Comparison of ENCODE assay signal across 8 cellular contexts in genomic region chr19:2049741-2050348, GRCh38. TPM values are rescaled to one million over a fixed set of nuclear protein-coding genes. Genes with fewer than 3 reads are reported as not detected.
A peak's percentile ranks its signal among the peaks of the same experiment; 100 is the strongest.
DNase-seq lines count a peak whose midpoint lies in the region; ATAC-seq, FAIRE-seq and TF ChIP-seq lines count a peak whose summit lies in the region.

No MANE protein-coding gene starts in this region.

- no peak for DNase-seq in BJ (ENCODE audit: low read depth)
- DNase-seq in GM20000 (ENCODE audit: low spot score) = peak; percentile 77
- peak; percentile 66 for DNase-seq in NCI-H146 (lab: John Stamatoyannopoulos, UW)
- DNase-seq in dermis blood vessel endothelial cell = peak; percentile 64
- peak; percentile 75 for DNase-seq in HepG2 (ENCODE audit: low spot score)
- DNase-seq in stimulated activated CD4-positive, alpha-beta T cell treated with anti-CD3 and anti-CD28 coated beads, Interleukin-4, amount 100 ng/mL, for 24 hours = peak; percentile 62
- no peak for DNase-seq in NCI-H2171 (lab: John Stamatoyannopoulos, UW)

- no peaks in the 10 kb centered on the region for H3K9me3 ChIP-seq in HepG2 (ENCODE audit: low read length)

- TF ChIP-seq POLR2A in HepG2 (IDR thresholded peaks at IDR 0.05; ENCODE audit: insufficient read depth in 1 of 2, low read depth in 2 of 2, low read length in 2 of 2) = no peak

- TF ChIP-seq EP300 in HepG2 (IDR thresholded peaks at IDR 0.05; ENCODE audit: low read depth in 2 of 2, low read length in 2 of 2) (0 out of 4 replicates have a peak, but pooled peaks of 1 of the 2 experiments have one; percentile 14), HepG2 (CRISPR knock-in tag; IDR thresholded peaks at IDR 0.05; ENCODE audit: borderline replicate concordance) (no peak)

- H3K36me3 ChIP-seq in BJ (ENCODE audit: control insufficient read depth, insufficient read depth, low read length) (peaks cover 23% of the 10 kb centered on the region), HepG2 (replicated peaks in 1 of 2; ENCODE audit: control insufficient read depth in 1 of 2, insufficient read depth in 2 of 2, low read length in 2 of 2) (peaks cover 6 to 18% of the 10 kb centered on the region in 2 experiments)

- peaks cover 34% of the 10 kb centered on the region for H3K79me2 ChIP-seq in HepG2 (ENCODE audit: insufficient read depth, low read length)

- peak overlapping the region; percentile 93 for H3K4me3 ChIP-seq in BJ (ENCODE audit: low read depth, low read length)
- peak overlapping the region; percentile 92 to 94 (median 93) for H3K4me3 ChIP-seq in HepG2 (replicated peaks in 1 of 3; ENCODE audit: insufficient read depth in 1 of 3, low read depth in 2 of 3, low read length in 3 of 3)

- TF ChIP-seq CTCF in BJ (IDR thresholded peaks at IDR 0.05; ENCODE audit: insufficient read depth, low read depth, low read length) = no peak
- TF ChIP-seq CTCF in GM20000 (IDR thresholded peaks at IDR 0.05; ENCODE audit: extremely low read depth, missing control alignments) = no peak
- TF ChIP-seq CTCF in HepG2 (CRISPR knock-in tag; IDR thresholded peaks at IDR 0.05) = no peak

- H3K9ac ChIP-seq in HepG2 (ENCODE audit: insufficient read depth, low read depth, low read length) = peak overlapping the region; percentile 86

- H3K4me2 ChIP-seq in HepG2 (ENCODE audit: low read depth, low read length) = peak overlapping the region; percentile 88

- POLR2A ChIA-PET in BJ (lab: Charles Lee) = no interaction called here
- POLR2A ChIA-PET in HepG2 (lab: Yijun Ruan, JAX) = interaction anchor here (1.9 to 2.4 kb wide), 6 partner anchors 9 to 34 kb away, joined by 6 to 26 read pairs (median 8); partner anchors contain the start of gene BTBD2

- TF ChIP-seq RAD21 in HepG2 (CRISPR knock-in tag; IDR thresholded peaks at IDR 0.05) = no peak

- intact Hi-C loops in HepG2 (cut with micrococcal nuclease; ENCODE audit: unreplicated experiment) = no loop called here

- peaks cover 66% of the 10 kb centered on the region for H3K4me1 ChIP-seq in HepG2 (ENCODE audit: insufficient read depth, low read length)

- ATAC-seq in activated CD4-positive, CD25-positive, alpha-beta regulatory T cell treated with anti-CD3 and anti-CD28 coated beads, Interleukin-2, amount 50 U/mL, for 24 hours = peak; percentile 25 to 37
- peak; percentile 28 for ATAC-seq in HepG2

- BruUV-seq in HepG2 (replicated peaks; lab: Mats Ljungman, UMichigan) = TSS peak; percentile 72

- CTCF ChIA-PET in BJ (lab: Yijun Ruan, JAX) (no interaction called here), HepG2 (lab: Yijun Ruan, JAX; ENCODE audit: low intra/inter-chr PET ratio, low total read pairs) (no interaction called here)

- H2AFZ ChIP-seq in HepG2 (ENCODE audit: low read length) = no peak overlapping the region

- H4K20me1 ChIP-seq in HepG2 (ENCODE audit: insufficient read depth, low read length) = peaks cover 42% of the 10 kb centered on the region

- H3K27ac ChIP-seq in HepG2 (ENCODE audit: extremely low read length, insufficient read depth, low read length) = peak overlapping the region; percentile 63

- FAIRE-seq in HepG2 (lab: Jason Lieb, UNC) = peak; percentile 66

- H3K27me3 ChIP-seq in BJ (ENCODE audit: control insufficient read depth, insufficient read depth, low read length) = no peaks in the 10 kb centered on the region
- no peaks in the 10 kb centered on the region for H3K27me3 ChIP-seq in HepG2 (ENCODE audit: control insufficient read depth in 1 of 2, insufficient read depth in 2 of 2, low read length in 2 of 2)

- 0% methylated on average over 13 of the region's 16 CpGs for WGBS in HepG2 (ENCODE audit: low lambda C conversion rate)

- in situ Hi-C loops in HepG2 (cut with HindIII; ENCODE audit: extremely low pct_ligation_motif_present, low pct_unique_long_range_greater_than_20kb) = no loop called here

RNA-seq across cellular contexts. Expression of gene MKNK2, which starts 1.2 kb away (rescaled TPM):
- polyA plus RNA-seq in BJ (2011; rRNA removed) (71.9 and 108 TPM in 2 replicates), HepG2 (2011; rRNA removed) (112 and 129 TPM in 2 replicates)
- 93.7 and 119 TPM in 2 replicates for polyA minus RNA-seq in BJ (2011; rRNA and poly(A)+ RNA removed)
- total RNA-seq in dermis blood vessel endothelial cell (147 and 289 TPM in 2 replicates), HepG2 (2016; rRNA removed; fragmentation: Illumina TruSeq; extraction: Trizol) (35.5 and 44.9 TPM in 2 replicates)
- total RNA-seq in HepG2 (2016; cell fraction: cytosol; rRNA removed; fragmentation: Illumina TruSeq; extraction: Trizol; ENCODE audit: low read depth) = 52.3 and 57.0 TPM in 2 replicates
- total RNA-seq in HepG2 (2016; cell fraction: insoluble cytoplasmic fraction; rRNA removed; fragmentation: Illumina TruSeq; extraction: Trizol) = 30.7 and 45.2 TPM in 2 replicates
- 90.7 and 98.8 TPM in 2 replicates for total RNA-seq in HepG2 (2016; cell fraction: membrane; rRNA removed; fragmentation: Illumina TruSeq; extraction: Trizol)
- total RNA-seq in HepG2 (2016; cell fraction: nucleus; rRNA removed; fragmentation: Illumina TruSeq; extraction: Trizol) = 29.7 and 31.4 TPM in 2 replicates
- 75.6 and 125 TPM in 2 replicates for polyA plus RNA-seq in HepG2 (2011; cell fraction: cytosol; rRNA removed)
- 253 and 307 TPM in 2 replicates for polyA plus RNA-seq in HepG2 (2011; cell fraction: nucleus; rRNA removed)
- 68.1 and 73.6 TPM in 2 replicates for polyA plus RNA-seq in HepG2 (2012)
- 65.6 and 66.5 TPM in 2 replicates for polyA plus RNA-seq in HepG2 (2016; cell fraction: cytosol; fragmentation: Illumina TruSeq; extraction: Trizol; ENCODE audit: low read depth)
- polyA plus RNA-seq in HepG2 (2016; cell fraction: insoluble cytoplasmic fraction; fragmentation: Illumina TruSeq; extraction: Trizol; ENCODE audit: low read depth) = 34.0 and 45.2 TPM in 2 replicates
- polyA plus RNA-seq in HepG2 (2016; cell fraction: membrane; fragmentation: Illumina TruSeq; extraction: Trizol; ENCODE audit: low read depth) = 77.4 and 85.7 TPM in 2 replicates
- polyA plus RNA-seq in HepG2 (2016; cell fraction: nucleus; fragmentation: Illumina TruSeq; extraction: Trizol; ENCODE audit: insufficient read depth, low read depth) = 73.2 and 74.3 TPM in 2 replicates
- polyA minus RNA-seq in HepG2 (2011; rRNA and poly(A)+ RNA removed; ENCODE audit: low replicate concordance) = 79.7 and 204 TPM in 2 replicates
- 99.9 and 101 TPM in 2 replicates for polyA minus RNA-seq in HepG2 (2011; cell fraction: cytosol; rRNA and poly(A)+ RNA removed)
- 40.2 and 51.7 TPM in 2 replicates for polyA minus RNA-seq in HepG2 (2011; cell fraction: nucleus; rRNA and poly(A)+ RNA removed)

RNA-seq across cellular contexts. Expression of gene BTBD2, which starts 34.3 kb away (rescaled TPM):
- polyA plus RNA-seq in BJ (2011; rRNA removed) (22.3 and 39.3 TPM in 2 replicates), HepG2 (2011; rRNA removed) (45.3 and 45.6 TPM in 2 replicates)
- polyA minus RNA-seq in BJ (2011; rRNA and poly(A)+ RNA removed) = 28.2 and 37.7 TPM in 2 replicates
- total RNA-seq in dermis blood vessel endothelial cell (51.7 and 135 TPM in 2 replicates), HepG2 (2016; rRNA removed; fragmentation: Illumina TruSeq; extraction: Trizol) (28.1 and 30.9 TPM in 2 replicates)
- total RNA-seq in HepG2 (2016; cell fraction: cytosol; rRNA removed; fragmentation: Illumina TruSeq; extraction: Trizol; ENCODE audit: low read depth) = 33.3 and 38.0 TPM in 2 replicates
- total RNA-seq in HepG2 (2016; cell fraction: insoluble cytoplasmic fraction; rRNA removed; fragmentation: Illumina TruSeq; extraction: Trizol) = 26.7 and 27.1 TPM in 2 replicates
- 73.7 and 74.9 TPM in 2 replicates for total RNA-seq in HepG2 (2016; cell fraction: membrane; rRNA removed; fragmentation: Illumina TruSeq; extraction: Trizol)
- total RNA-seq in HepG2 (2016; cell fraction: nucleus; rRNA removed; fragmentation: Illumina TruSeq; extraction: Trizol) = 18.7 and 18.8 TPM in 2 replicates
- polyA plus RNA-seq in HepG2 (2011; cell fraction: cytosol; rRNA removed) = 23.9 and 43.2 TPM in 2 replicates
- 43.1 and 48.6 TPM in 2 replicates for polyA plus RNA-seq in HepG2 (2011; cell fraction: nucleus; rRNA removed)
- 46.5 and 49.0 TPM in 2 replicates for polyA plus RNA-seq in HepG2 (2012)
- polyA plus RNA-seq in HepG2 (2016; cell fraction: cytosol; fragmentation: Illumina TruSeq; extraction: Trizol; ENCODE audit: low read depth) = 74.0 and 79.4 TPM in 2 replicates
- polyA plus RNA-seq in HepG2 (2016; cell fraction: insoluble cytoplasmic fraction; fragmentation: Illumina TruSeq; extraction: Trizol; ENCODE audit: low read depth) = 39.4 and 51.6 TPM in 2 replicates
- 106 and 123 TPM in 2 replicates for polyA plus RNA-seq in HepG2 (2016; cell fraction: membrane; fragmentation: Illumina TruSeq; extraction: Trizol; ENCODE audit: low read depth)
- 43.6 and 45.5 TPM in 2 replicates for polyA plus RNA-seq in HepG2 (2016; cell fraction: nucleus; fragmentation: Illumina TruSeq; extraction: Trizol; ENCODE audit: insufficient read depth, low read depth)
- 32.8 and 55.6 TPM in 2 replicates for polyA minus RNA-seq in HepG2 (2011; rRNA and poly(A)+ RNA removed; ENCODE audit: low replicate concordance)
- polyA minus RNA-seq in HepG2 (2011; cell fraction: cytosol; rRNA and poly(A)+ RNA removed) = 39.1 and 43.2 TPM in 2 replicates
- polyA minus RNA-seq in HepG2 (2011; cell fraction: nucleus; rRNA and poly(A)+ RNA removed) = 10.3 and 12.1 TPM in 2 replicates

RNA-seq across cellular contexts. Expression of gene MOB3A, which starts 46.3 kb away (rescaled TPM):
- polyA plus RNA-seq in BJ (2011; rRNA removed) (34.5 and 50.5 TPM in 2 replicates), HepG2 (2011; rRNA removed) (17.8 and 20.3 TPM in 2 replicates)
- 56.1 and 73.3 TPM in 2 replicates for polyA minus RNA-seq in BJ (2011; rRNA and poly(A)+ RNA removed)
- total RNA-seq in dermis blood vessel endothelial cell (26.4 and 54.0 TPM in 2 replicates), HepG2 (2016; rRNA removed; fragmentation: Illumina TruSeq; extraction: Trizol) (3.5 and 4.3 TPM in 2 replicates)
- total RNA-seq in HepG2 (2016; cell fraction: cytosol; rRNA removed; fragmentation: Illumina TruSeq; extraction: Trizol; ENCODE audit: low read depth) = 2.2 and 2.7 TPM in 2 replicates
- total RNA-seq in HepG2 (2016; cell fraction: insoluble cytoplasmic fraction; rRNA removed; fragmentation: Illumina TruSeq; extraction: Trizol) = 3.5 and 4.0 TPM in 2 replicates
- 2.7 and 3.2 TPM in 2 replicates for total RNA-seq in HepG2 (2016; cell fraction: membrane; rRNA removed; fragmentation: Illumina TruSeq; extraction: Trizol)
- total RNA-seq in HepG2 (2016; cell fraction: nucleus; rRNA removed; fragmentation: Illumina TruSeq; extraction: Trizol) = 2.4 and 2.5 TPM in 2 replicates
- 13.9 and 16.9 TPM in 2 replicates for polyA plus RNA-seq in HepG2 (2011; cell fraction: cytosol; rRNA removed)
- 10.8 and 12.6 TPM in 2 replicates for polyA plus RNA-seq in HepG2 (2011; cell fraction: nucleus; rRNA removed)
- polyA plus RNA-seq in HepG2 (2012) = 6.2 and 6.8 TPM in 2 replicates
- polyA plus RNA-seq in HepG2 (2016; cell fraction: cytosol; fragmentation: Illumina TruSeq; extraction: Trizol; ENCODE audit: low read depth) = 0.97 and 1.0 TPM in 2 replicates
- polyA plus RNA-seq in HepG2 (2016; cell fraction: insoluble cytoplasmic fraction; fragmentation: Illumina TruSeq; extraction: Trizol; ENCODE audit: low read depth) = 6.2 and 7.9 TPM in 2 replicates
- 2.8 TPM in 2 replicates for polyA plus RNA-seq in HepG2 (2016; cell fraction: membrane; fragmentation: Illumina TruSeq; extraction: Trizol; ENCODE audit: low read depth)
- polyA plus RNA-seq in HepG2 (2016; cell fraction: nucleus; fragmentation: Illumina TruSeq; extraction: Trizol; ENCODE audit: insufficient read depth, low read depth) = 6.6 and 6.8 TPM in 2 replicates
- 23.6 and 71.5 TPM in 2 replicates for polyA minus RNA-seq in HepG2 (2011; rRNA and poly(A)+ RNA removed; ENCODE audit: low replicate concordance)
- 19.3 and 25.0 TPM in 2 replicates for polyA minus RNA-seq in HepG2 (2011; cell fraction: cytosol; rRNA and poly(A)+ RNA removed)
- 5.3 and 6.0 TPM in 2 replicates for polyA minus RNA-seq in HepG2 (2011; cell fraction: nucleus; rRNA and poly(A)+ RNA removed)

RNA-seq across cellular contexts. Expression of gene IZUMO4, which starts 46.9 kb away (rescaled TPM):
- 0.76 and 1.3 TPM in 2 replicates for polyA plus RNA-seq in BJ (2011; rRNA removed)
- 0.24 TPM in 1 of 2 replicates, not detected in the other for polyA minus RNA-seq in BJ (2011; rRNA and poly(A)+ RNA removed)
- total RNA-seq in dermis blood vessel endothelial cell = 0.65 and 1.5 TPM in 2 replicates
- total RNA-seq in HepG2 (2016; rRNA removed; fragmentation: Illumina TruSeq; extraction: Trizol) = 0.24 and 0.77 TPM in 2 replicates
- 0.79 and 0.91 TPM in 2 replicates for total RNA-seq in HepG2 (2016; cell fraction: cytosol; rRNA removed; fragmentation: Illumina TruSeq; extraction: Trizol; ENCODE audit: low read depth)
- 0.34 and 1.5 TPM in 2 replicates for total RNA-seq in HepG2 (2016; cell fraction: insoluble cytoplasmic fraction; rRNA removed; fragmentation: Illumina TruSeq; extraction: Trizol)
- total RNA-seq in HepG2 (2016; cell fraction: membrane; rRNA removed; fragmentation: Illumina TruSeq; extraction: Trizol) = 0.83 and 1.5 TPM in 2 replicates
- total RNA-seq in HepG2 (2016; cell fraction: nucleus; rRNA removed; fragmentation: Illumina TruSeq; extraction: Trizol) = 1.1 and 2.5 TPM in 2 replicates
- polyA plus RNA-seq in HepG2 (2011; rRNA removed) = 3.9 and 4.1 TPM in 2 replicates
- 0.55 and 0.75 TPM in 2 replicates for polyA plus RNA-seq in HepG2 (2011; cell fraction: cytosol; rRNA removed)
- polyA plus RNA-seq in HepG2 (2011; cell fraction: nucleus; rRNA removed) = 66.6 and 91.0 TPM in 2 replicates
- polyA plus RNA-seq in HepG2 (2012) = 1.7 and 4.4 TPM in 2 replicates
- 0.57 and 1.2 TPM in 2 replicates for polyA plus RNA-seq in HepG2 (2016; cell fraction: cytosol; fragmentation: Illumina TruSeq; extraction: Trizol; ENCODE audit: low read depth)
- 0.45 and 0.53 TPM in 2 replicates for polyA plus RNA-seq in HepG2 (2016; cell fraction: insoluble cytoplasmic fraction; fragmentation: Illumina TruSeq; extraction: Trizol; ENCODE audit: low read depth)
- polyA plus RNA-seq in HepG2 (2016; cell fraction: membrane; fragmentation: Illumina TruSeq; extraction: Trizol; ENCODE audit: low read depth) = 0.94 TPM in 2 replicates
- 4.3 and 6.3 TPM in 2 replicates for polyA plus RNA-seq in HepG2 (2016; cell fraction: nucleus; fragmentation: Illumina TruSeq; extraction: Trizol; ENCODE audit: insufficient read depth, low read depth)
- polyA minus RNA-seq in HepG2 (2011; rRNA and poly(A)+ RNA removed; ENCODE audit: low replicate concordance) = 0.54 and 2.7 TPM in 2 replicates
- polyA minus RNA-seq in HepG2 (2011; cell fraction: cytosol; rRNA and poly(A)+ RNA removed) = not detected in 2 replicates
- 1.9 and 4.2 TPM in 2 replicates for polyA minus RNA-seq in HepG2 (2011; cell fraction: nucleus; rRNA and poly(A)+ RNA removed)

Comparison
In these comparisons a context has a peak if more than half of its experiments do, and no peak if none do; other contexts are left out.
1. DNase-seq: peak in GM20000 (single experiment), NCI-H146 (single experiment), dermis blood vessel endothelial cell (single experiment), HepG2 (single experiment) and stimulated activated CD4-positive, alpha-beta T cell treated with anti-CD3 and anti-CD28 coated beads, Interleukin-4, amount 100 ng/mL, for 24 hours (single experiment); none in BJ (single experiment) and NCI-H2171 (single experiment).